8 cellular contexts compared by ENCODE assay signal in genomic region chr16:15154650-15155562, GRCh38.
DNase-seq lines count a peak whose midpoint lies in the region; ATAC-seq and TF ChIP-seq lines count a peak whose summit lies in the region.
"Not testable (repeated sequence)": the region's sequence is repeated elsewhere in the genome, so short reads cannot be mapped to it uniquely, and the experiment has no call there.

No MANE protein-coding gene starts in this region.

- H3K27ac ChIP-seq in body of pancreas: peak overlapping the region in 2 of 4 donors; percentile 55 to 57
- H3K27ac ChIP-seq in testis: not testable (repeated sequence)

- DNase-seq in NCI-H510A treated with DMSO at 0.1 percent for 48 hours (lab: John Stamatoyannopoulos, UW) (peak; percentile 93), body of pancreas (peak; percentile 88 to 96 (median 94)), hepatic stellate cell (ENCODE audit: low spot score) (peak; percentile 74), posterior vena cava (ENCODE audit: low spot score) (peak; percentile 98), testis (peak; percentile 94)
- DNase-seq in activated CD4-positive, CD25-positive, alpha-beta regulatory T cell (lab: John Stamatoyannopoulos, UW): peak; percentile 66 to 78 (median 74)

- H3K27me3 ChIP-seq in body of pancreas, testis: not testable (repeated sequence)

- H3K4me1 ChIP-seq in ES-I3 (ENCODE audit: insufficient read depth, low read length); body of pancreas; testis: not testable (repeated sequence)

- peak overlapping the region; percentile 58 for H3K9ac ChIP-seq in ES-I3 (ENCODE audit: low read depth, low read length)

- not testable (repeated sequence) for H3K9me3 ChIP-seq in ES-I3 (ENCODE audit: control insufficient read depth, insufficient read depth, low read length); body of pancreas; testis

- not testable (repeated sequence) for H3K36me3 ChIP-seq in ES-I3 (ENCODE audit: insufficient read depth, low read length); body of pancreas (replicated peaks in 1 of 2; ENCODE audit: insufficient read depth in 1 of 2, low read depth in 2 of 2); testis (ENCODE audit: low read depth, missing control alignments)

- intact Hi-C loops in body of pancreas (cut with DNase I); posterior vena cava (cut with DNase I); testis (cut with DNase I; ENCODE audit: low total_unique reads): not testable (repeated sequence)

- WGBS in body of pancreas, 2 donors: 0% methylated on average over 7 to 48 of the region's 80 CpGs
- whole genome bisulfite sequencing in testis, 2 donors: 0% methylated on average over 27 of the region's 80 CpGs; no CpG with 5 or more reads in 1 of the 2 donors

- ATAC-seq in HG03439 (IDR thresholded peaks at IDR 0.05; ENCODE audit: unreplicated experiment): peak; percentile 56
- ATAC-seq in body of pancreas: peak; percentile 100

- TF ChIP-seq CTCF in body of pancreas (IDR thresholded peaks at IDR 0.05); testis (IDR thresholded peaks at IDR 0.05): not testable (repeated sequence)

- not testable (repeated sequence) for H3K4me3 ChIP-seq in body of pancreas
- H3K4me3 ChIP-seq in testis: peak overlapping the region in 1 of 2 donors; percentile 53

- not testable (repeated sequence) for TF ChIP-seq POLR2A in body of pancreas (IDR thresholded peaks at IDR 0.05); testis (IDR thresholded peaks at IDR 0.05)
